Comparison of ENCODE assay signal across 8 cellular contexts in the genomic region with DNA sequence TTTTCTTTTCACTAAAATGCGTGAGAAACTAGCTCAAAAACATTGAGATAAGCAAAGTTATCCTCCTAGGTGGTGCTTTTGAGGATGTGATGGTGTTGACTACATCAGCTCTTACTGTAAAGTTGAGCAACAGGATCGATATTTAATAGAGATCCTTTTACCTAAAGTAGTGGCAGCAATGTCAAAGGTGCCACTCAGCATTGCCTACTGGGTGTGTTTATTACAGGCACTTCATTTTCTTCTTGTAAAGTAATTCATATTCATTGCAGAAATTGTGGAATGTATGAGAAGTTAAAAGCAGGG. TPM values are rescaled to one million over a fixed set of nuclear protein-coding genes. Genes with fewer than 3 reads are reported as not detected.
DNase-seq lines count a peak whose midpoint lies in the region; ATAC-seq and TF ChIP-seq lines count a peak whose summit lies in the region.

No MANE protein-coding gene starts in this region.

- peaks cover 11% of the 10 kb centered on the region for H3K27me3 Mint-ChIP-seq in glutamatergic neuron (ENCODE audit: unreplicated experiment)

- H3K9me3 ChIP-seq in WERI-Rb-1 (ENCODE audit: severe bottlenecking) (no peaks in the 10 kb centered on the region), skeletal muscle satellite cell (replicated peaks; ENCODE audit: low read length) (no peaks in the 10 kb centered on the region)

- H3K36me3 Mint-ChIP-seq in glutamatergic neuron (ENCODE audit: unreplicated experiment) = no peaks in the 10 kb centered on the region

- peak overlapping the region; percentile 99 for H3K9ac ChIP-seq in skeletal muscle satellite cell (ENCODE audit: low read depth, low read length)

- DNase-seq in H7 (no peak), WERI-Rb-1 (no peak), glutamatergic neuron (no peak), Kasumi-1 (lab: John Stamatoyannopoulos, UW) (no peak), G401 (ENCODE audit: low spot score) (no peak)

- in situ Hi-C loops in G401 (cut with HindIII; ENCODE audit: low sequenced_read_pairs) = loop anchor here (25.0 kb wide), 1 partner anchor 295 kb away; the partner anchor contains the start of gene PGAP3

- H3K36me3 ChIP-seq in H7 (replicated peaks; ENCODE audit: control insufficient read depth, insufficient read depth, low read length) (peaks cover 27% of the 10 kb centered on the region), WERI-Rb-1 (peaks cover 46% of the 10 kb centered on the region), skeletal muscle satellite cell (ENCODE audit: insufficient read depth, low read length) (peaks cover 29% of the 10 kb centered on the region)

- peaks cover 8% of the 10 kb centered on the region for H3K4me1 Mint-ChIP-seq in glutamatergic neuron (ENCODE audit: low read depth, unreplicated experiment)

- peak overlapping the region; percentile 91 for H3K27ac Mint-ChIP-seq in glutamatergic neuron (ENCODE audit: unreplicated experiment)

- no peak overlapping the region for H3K27ac ChIP-seq in WERI-Rb-1

- no peaks in the 10 kb centered on the region for H3K27me3 ChIP-seq in H7 (ENCODE audit: control insufficient read depth, insufficient read depth, low read length)
- H3K27me3 ChIP-seq in WERI-Rb-1 (ENCODE audit: insufficient read depth, low read depth, severe bottlenecking) = no peaks in the 10 kb centered on the region
- no peaks in the 10 kb centered on the region for H3K27me3 ChIP-seq in skeletal muscle satellite cell (ENCODE audit: control insufficient read depth, insufficient read depth, low read length)

- H3K4me3 Mint-ChIP-seq in glutamatergic neuron (ENCODE audit: unreplicated experiment) = peak overlapping the region; percentile 94

- H3K9me3 Mint-ChIP-seq in glutamatergic neuron (ENCODE audit: unreplicated experiment) = peaks cover 2% of the 10 kb centered on the region

- TF ChIP-seq CTCF in WERI-Rb-1 (IDR thresholded peaks at IDR 0.05; ENCODE audit: low read depth, low read length) (no peak), glutamatergic neuron (IDR thresholded peaks at IDR 0.05; ENCODE audit: partially characterized antibody, unreplicated experiment) (no peak)

- peaks cover 24% of the 10 kb centered on the region for H3K4me1 ChIP-seq in skeletal muscle satellite cell (ENCODE audit: control insufficient read depth, insufficient read depth, low read length)

- H3K4me3 ChIP-seq in H7 (ENCODE audit: insufficient read depth, low read depth, low read length) = peak overlapping the region; percentile 99; the same call in 1 of the 2 replicates
- peak overlapping the region; percentile 98 for H3K4me3 ChIP-seq in WERI-Rb-1 (ENCODE audit: low read depth, low read length)
- peak overlapping the region; percentile 97 for H3K4me3 ChIP-seq in skeletal muscle satellite cell (ENCODE audit: low read length)

- ATAC-seq in GM18498 (IDR thresholded peaks at IDR 0.05; ENCODE audit: unreplicated experiment) (no peak), GM21723 (IDR thresholded peaks at IDR 0.05; ENCODE audit: unreplicated experiment) (no peak)

- peak overlapping the region; percentile 98 for H3K4me2 ChIP-seq in skeletal muscle satellite cell (ENCODE audit: low read length)

RNA-seq across cellular contexts. Expression of gene PSMD3, which starts 1.4 kb away (rescaled TPM):
- 243 and 325 TPM in 2 replicates for total RNA-seq in H7 (2014; rRNA removed; shearing (Covaris generic))
- total RNA-seq in glutamatergic neuron (ENCODE audit: unreplicated experiment) = 113 TPM
- total RNA-seq in skeletal muscle satellite cell (2012; rRNA removed) = 133 and 148 TPM in 2 replicates
- 248 and 317 TPM in 2 replicates for total RNA-seq in G401 (2014; rRNA removed; shearing (Covaris generic))

RNA-seq across cellular contexts. Expression of gene GSDMA, which starts 19.2 kb away (rescaled TPM):
- not detected in 2 replicates for total RNA-seq in H7 (2014; rRNA removed; shearing (Covaris generic))
- total RNA-seq in glutamatergic neuron (ENCODE audit: unreplicated experiment) = not detected
- 0.22 TPM in 1 of 2 replicates, not detected in the other for total RNA-seq in skeletal muscle satellite cell (2012; rRNA removed)
- not detected in 2 replicates for total RNA-seq in G401 (2014; rRNA removed; shearing (Covaris generic))

RNA-seq across cellular contexts. Expression of gene CSF3, which starts 33.2 kb away (rescaled TPM):
- 0.28 TPM in 1 of 2 replicates, not detected in the other for total RNA-seq in H7 (2014; rRNA removed; shearing (Covaris generic))
- not detected for total RNA-seq in glutamatergic neuron (ENCODE audit: unreplicated experiment)
- total RNA-seq in skeletal muscle satellite cell (2012; rRNA removed) = 6.8 and 15.1 TPM in 2 replicates
- not detected in 2 replicates for total RNA-seq in G401 (2014; rRNA removed; shearing (Covaris generic))

RNA-seq across cellular contexts. Expression of gene LRRC3C, which starts 54.5 kb away (rescaled TPM):
- not detected in 2 replicates for total RNA-seq in H7 (2014; rRNA removed; shearing (Covaris generic))
- total RNA-seq in glutamatergic neuron (ENCODE audit: unreplicated experiment) = not detected
- total RNA-seq in skeletal muscle satellite cell (2012; rRNA removed) = not detected in 2 replicates
- not detected in 2 replicates for total RNA-seq in G401 (2014; rRNA removed; shearing (Covaris generic))

RNA-seq across cellular contexts. Expression of gene ORMDL3, which starts 54.6 kb away (rescaled TPM):
- total RNA-seq in H7 (2014; rRNA removed; shearing (Covaris generic)) = 33.3 and 39.7 TPM in 2 replicates
- total RNA-seq in glutamatergic neuron (ENCODE audit: unreplicated experiment) = 70.9 TPM
- 25.6 and 26.9 TPM in 2 replicates for total RNA-seq in skeletal muscle satellite cell (2012; rRNA removed)
- 37.8 and 40.4 TPM in 2 replicates for total RNA-seq in G401 (2014; rRNA removed; shearing (Covaris generic))
